In genomic region chr7:73517241-73517995, GRCh38 we compare ENCODE assay signal across 16 cellular contexts. TPM values are rescaled to one million over a fixed set of nuclear protein-coding genes. Genes with fewer than 3 reads are reported as not detected.
DNase-seq lines count a peak whose midpoint lies in the region; ATAC-seq, FAIRE-seq and TF ChIP-seq lines count a peak whose summit lies in the region.
"Had no signal": no experiment of that assay in that cellular context is flagged by ENCODE, and none has a peak within 500 bp of the region (broad histone marks: within the 10 kb centered on the region; RNA-seq: fewer than 3 reads in every experiment).

No MANE protein-coding gene starts in this region.

- H2AFZ ChIP-seq in GM12878 (ENCODE audit: control insufficient read depth, low read depth, low read length): no peak overlapping the region

- no peak overlapping the region for H3K9ac ChIP-seq in GM12878 (ENCODE audit: control insufficient read depth, insufficient read depth, low read length)

- H3K27me3 ChIP-seq in GM12878 (replicated peaks in 1 of 2; ENCODE audit: control insufficient read depth in 2 of 2, insufficient read depth in 2 of 2, low read length in 1 of 2): no peaks in the 10 kb centered on the region
- H3K27me3 ChIP-seq: esophagus squamous epithelium had no signal

- intact Hi-C loops in GM12878 (cut with micrococcal nuclease; ENCODE audit: unreplicated experiment): no loop called here

- in situ Hi-C loops in GM12878 (cut with MboI): no loop called here

- peaks cover 92% of the 10 kb centered on the region for H3K79me2 ChIP-seq in GM12878 (ENCODE audit: control insufficient read depth, insufficient read depth, low read length)

- RAD21 ChIA-PET in GM12878 (lab: Charles Lee; ENCODE audit: unreplicated experiment): no interaction called here

- WGBS in GM12878 (ENCODE audit: insufficient coverage, insufficient replicate concordance, low lambda C conversion rate, missing lambda C conversion rate): 89% methylated on average over 6 of the region's 6 CpGs

- H3K36me3 ChIP-seq in GM12878 (ENCODE audit: control insufficient read depth in 2 of 2, insufficient read depth in 2 of 2, low read length in 1 of 2): peaks cover 7 to 29% of the 10 kb centered on the region in 2 experiments; a peak in 3 of 4 replicates

- peak overlapping the region; percentile 1 for H3K4me3 ChIP-seq in NB4 (ENCODE audit: low read depth, low read length)
- peak overlapping the region; percentile 23; the same call in 1 of the 2 replicates for H3K4me3 ChIP-seq in GM12878
- H3K4me3 ChIP-seq: A549, esophagus squamous epithelium had no signal

- TF ChIP-seq RAD21 in GM12878 (IDR thresholded peaks at IDR 0.05; ENCODE audit: insufficient read depth, low read depth, low read length): no peak

- H3K27ac ChIP-seq in GM12878 (ENCODE audit: control insufficient read depth, insufficient read depth): no peak overlapping the region
- H3K27ac ChIP-seq: A549, esophagus squamous epithelium had no signal

- POLR2A ChIA-PET in activated CD4-positive, alpha-beta T cell treated with anti-CD3 and anti-CD28 coated beads, Interleukin-2, amount 10 ng/mL, durations not matched to agents 7 days and 5 days (lab: Charles Lee): no interaction called here
- POLR2A ChIA-PET in GM12878 (lab: Charles Lee): interaction anchor here (0.5 to 0.7 kb wide), 2 partner anchors 11 to 60 kb away, joined by 3 to 4 read pairs; no protein-coding TSS in a partner anchor

- peak overlapping the region; percentile 36 for H3K27ac Mint-ChIP-seq in activated CD4-positive, alpha-beta T cell treated with anti-CD3 and anti-CD28 coated beads, Interleukin-2, amount 10 ng/mL, durations not matched to agents 7 days and 5 days

- no TSS peak for BruUV-seq in GM12878 (replicated peaks; lab: Mats Ljungman, UMichigan)

- peaks cover 46% of the 10 kb centered on the region for H3K4me1 Mint-ChIP-seq in activated CD4-positive, alpha-beta T cell treated with anti-CD3 and anti-CD28 coated beads, Interleukin-2, amount 10 ng/mL, durations not matched to agents 7 days and 5 days

- peak overlapping the region; percentile 43; the same call in 1 of the 2 replicates for H3K4me2 ChIP-seq in GM12878 (ENCODE audit: control insufficient read depth, insufficient read depth)
- H3K4me2 ChIP-seq: A549 had no signal

- TF ChIP-seq EP300 in GM12878 (IDR thresholded peaks at IDR 0.05; ENCODE audit: borderline replicate concordance in 1 of 2, control insufficient read depth in 1 of 2, low read depth in 2 of 2, low read length in 2 of 2): no peak

- H3K27me3 Mint-ChIP-seq in activated CD4-positive, alpha-beta T cell treated with anti-CD3 and anti-CD28 coated beads, Interleukin-2, amount 10 ng/mL, durations not matched to agents 7 days and 5 days: no peaks in the 10 kb centered on the region

- no peaks in the 10 kb centered on the region for H3K9me3 Mint-ChIP-seq in activated CD4-positive, alpha-beta T cell treated with anti-CD3 and anti-CD28 coated beads, Interleukin-2, amount 10 ng/mL, durations not matched to agents 7 days and 5 days

- peaks cover 5% of the 10 kb centered on the region for H3K4me1 ChIP-seq in GM12878 (ENCODE audit: control insufficient read depth, insufficient read depth, low read length)

- TF ChIP-seq CTCF in NB4 (IDR thresholded peaks at IDR 0.05; ENCODE audit: low read depth, low read length) (no peak), GM12878 (IDR thresholded peaks at IDR 0.05 in 2 of 3, conservative IDR thresholded peaks at IDR 0.05 in 1 of 3; ENCODE audit: control insufficient read depth in 2 of 3, extremely low read depth in 1 of 3, insufficient read depth in 1 of 3, low read depth in 3 of 3, low read length in 3 of 3) (no peak)

- no peak for TF ChIP-seq POLR2A in NB4 (IDR thresholded peaks at IDR 0.05; ENCODE audit: extremely low read depth, insufficient read length)
- TF ChIP-seq POLR2A in GM12878 (IDR thresholded peaks at IDR 0.05; ENCODE audit: low read depth, low read length): no peak

- DNase-seq in activated CD4-positive, alpha-beta T cell treated with anti-CD3 and anti-CD28 coated beads, Interleukin-2, amount 10 ng/mL, durations not matched to agents 7 days and 5 days: no peak
- no peak for DNase-seq in activated CD4-positive, alpha-beta T cell treated with anti-CD3 and anti-CD28 coated beads for 1 hour
- no peak for DNase-seq in NB4 (ENCODE audit: low read depth)
- DNase-seq in GM12878 (ENCODE audit: low read depth, low spot score): no peak
- peak; percentile 16 for DNase-seq in putamen (ENCODE audit: low spot score)
- DNase-seq in globus pallidus (ENCODE audit: low spot score): no peak
- DNase-seq: COR-L47, dermis blood vessel endothelial cell, esophagus squamous epithelium, GF-D8, Kasumi-1, kidney glomerular epithelial cell, NCI-H187 had no signal

- no peak for FAIRE-seq in GM12878 (lab: Jason Lieb, UNC)
- FAIRE-seq: A549 had no signal

- ATAC-seq in GM12878 (no peak), GM18519 (IDR thresholded peaks at IDR 0.05; ENCODE audit: low FRiP score, unreplicated experiment) (no peak), GM19035 (IDR thresholded peaks at IDR 0.05; ENCODE audit: unreplicated experiment) (no peak)
- ATAC-seq: A549 had no signal

- peaks cover 51% of the 10 kb centered on the region for H3K36me3 Mint-ChIP-seq in activated CD4-positive, alpha-beta T cell treated with anti-CD3 and anti-CD28 coated beads, Interleukin-2, amount 10 ng/mL, durations not matched to agents 7 days and 5 days (ENCODE audit: low read depth)

- SMC1A ChIA-PET in GM12878 (lab: Charles Lee; ENCODE audit: uncharacterized antibody, unreplicated experiment): interaction anchor here (0.6 to 1.6 kb wide), 4 partner anchors 8 to 70 kb away, joined by 3 read pairs; no protein-coding TSS in a partner anchor

- CTCF ChIA-PET in activated CD4-positive, alpha-beta T cell treated with anti-CD3 and anti-CD28 coated beads, Interleukin-2, amount 10 ng/mL, durations not matched to agents 7 days and 5 days (lab: Charles Lee): interaction anchor here (0.6 kb wide), 1 partner anchor 614 kb away, joined by 3 read pairs; no protein-coding TSS in a partner anchor
- CTCF ChIA-PET in GM12878 (lab: Yijun Ruan, JAX): interaction anchor here (0.8 to 1.3 kb wide), 2 partner anchors 16 to 65 kb away, joined by 3 to 5 read pairs; no protein-coding TSS in a partner anchor

- H4K20me1 ChIP-seq in GM12878 (ENCODE audit: control insufficient read depth, insufficient read depth): no peaks in the 10 kb centered on the region; the same call in 1 of the 2 replicates

- H3K4me3 Mint-ChIP-seq in activated CD4-positive, alpha-beta T cell treated with anti-CD3 and anti-CD28 coated beads, Interleukin-2, amount 10 ng/mL, durations not matched to agents 7 days and 5 days: no peak overlapping the region

- no peaks in the 10 kb centered on the region; the same call in 2 of the 3 replicates for H3K9me3 ChIP-seq in GM12878 (replicated peaks; ENCODE audit: control insufficient read depth, insufficient read depth, low read length)
- H3K9me3 ChIP-seq: A549, esophagus squamous epithelium had no signal

TF ChIP-seq in GM12878, 131 proteins besides CTCF, POLR2A, EP300 and RAD21 (continues in another document):
- TF ChIP-seq ZZZ3 (IDR thresholded peaks at IDR 0.05; ENCODE audit: control insufficient read depth, insufficient read length, low read depth) (no peak), POU2F2 (IDR thresholded peaks at IDR 0.05; ENCODE audit: borderline replicate concordance, low read depth, low read length) (no peak)

RNA-seq across cellular contexts. Expression of gene BAZ1B, which starts 4.7 kb away (rescaled TPM):
- total RNA-seq in activated CD4-positive, alpha-beta T cell treated with anti-CD3 and anti-CD28 coated beads, Interleukin-2, amount 10 ng/mL, durations not matched to agents 7 days and 5 days: 100 to 1,000 TPM in 1 of 2 experiments, 10 to 100 TPM in 1; 96.5 to 103 TPM
- 79.5 and 82.3 TPM in 2 replicates for total RNA-seq in GM12878 (2013; cell fraction: nucleolus; rRNA removed)
- total RNA-seq in GM12878 (2014; rRNA removed) (50.3 and 50.4 TPM in 2 replicates), GM12878 (2014; rRNA removed; fragmentation: Illumina TruSeq; extraction: Trizol) (77.0 and 77.4 TPM in 2 replicates), GM12878 (2021) (64.5 and 68.2 TPM in 2 replicates)
- polyA plus RNA-seq in GM12878 (2011; ENCODE audit: low read depth): 20.1 TPM
- polyA plus RNA-seq in GM12878 (2011; rRNA removed) (33.8 and 39.6 TPM in 2 replicates), GM12878 (2014; fragmentation: Illumina TruSeq; extraction: Trizol) (73.8 and 82.0 TPM in 2 replicates), GM12878 (2014; fragmentation: Nextera tagmentation; extraction: Ambion mirVana) (10 to 100 TPM; 14.0 to 20.3 TPM), GM12878 (2014; rRNA removed) (38.6 and 39.1 TPM in 2 replicates), GM12878 (2016; fragmentation: Nextera tagmentation; extraction: Ambion mirVana) (10 to 100 TPM; 19.4 to 31.9 TPM)
- polyA plus RNA-seq in GM12878 (2011; cell fraction: cytosol; rRNA removed): 23.0 and 24.0 TPM in 2 replicates
- 21.5 and 34.1 TPM in 2 replicates for polyA plus RNA-seq in GM12878 (2011; cell fraction: nucleus; rRNA removed)
- 29.6 and 30.1 TPM in 2 replicates for polyA plus RNA-seq in GM12878 (2012)
- polyA minus RNA-seq in GM12878 (2011; rRNA and poly(A)+ RNA removed): 46.8 and 48.2 TPM in 2 replicates
- polyA minus RNA-seq in GM12878 (2011; cell fraction: cytosol; rRNA and poly(A)+ RNA removed): 21.5 and 29.3 TPM in 2 replicates
- 13.4 and 22.1 TPM in 2 replicates for polyA minus RNA-seq in GM12878 (2011; cell fraction: nucleus; rRNA and poly(A)+ RNA removed)

RNA-seq across cellular contexts. Expression of gene BCL7B, which starts 40.1 kb away (rescaled TPM):
- total RNA-seq in activated CD4-positive, alpha-beta T cell treated with anti-CD3 and anti-CD28 coated beads, Interleukin-2, amount 10 ng/mL, durations not matched to agents 7 days and 5 days: 10 to 100 TPM; 69.7 to 93.0 TPM
- 7.6 and 8.2 TPM in 2 replicates for total RNA-seq in GM12878 (2013; cell fraction: nucleolus; rRNA removed)
- total RNA-seq in GM12878 (2014; rRNA removed) (20.7 and 24.2 TPM in 2 replicates), GM12878 (2014; rRNA removed; fragmentation: Illumina TruSeq; extraction: Trizol) (22.7 and 23.0 TPM in 2 replicates), GM12878 (2021) (49.4 and 60.9 TPM in 2 replicates)
- 19.8 TPM for polyA plus RNA-seq in GM12878 (2011; ENCODE audit: low read depth)
- polyA plus RNA-seq in GM12878 (2011; rRNA removed) (39.3 and 54.1 TPM in 2 replicates), GM12878 (2014; fragmentation: Illumina TruSeq; extraction: Trizol) (31.6 and 46.3 TPM in 2 replicates), GM12878 (2014; fragmentation: Nextera tagmentation; extraction: Ambion mirVana) (10 to 100 TPM; 10.9 to 21.2 TPM), GM12878 (2014; rRNA removed) (61.3 and 66.0 TPM in 2 replicates), GM12878 (2016; fragmentation: Nextera tagmentation; extraction: Ambion mirVana) (10 to 100 TPM; 61.7 to 61.8 TPM)
- polyA plus RNA-seq in GM12878 (2011; cell fraction: cytosol; rRNA removed): 52.4 and 73.8 TPM in 2 replicates
- polyA plus RNA-seq in GM12878 (2011; cell fraction: nucleus; rRNA removed): 29.2 and 29.8 TPM in 2 replicates
- polyA plus RNA-seq in GM12878 (2012): 30.3 and 61.8 TPM in 2 replicates
- polyA minus RNA-seq in GM12878 (2011; rRNA and poly(A)+ RNA removed): 28.9 and 45.5 TPM in 2 replicates
- 25.5 and 36.7 TPM in 2 replicates for polyA minus RNA-seq in GM12878 (2011; cell fraction: cytosol; rRNA and poly(A)+ RNA removed)
- polyA minus RNA-seq in GM12878 (2011; cell fraction: nucleus; rRNA and poly(A)+ RNA removed): 11.1 and 19.8 TPM in 2 replicates
